In genomic region chr12:97637770-97638169, GRCh38 we compare ENCODE assay signal across 20 cellular contexts.
"Had no signal": no experiment of that assay in that cellular context is flagged by ENCODE, and none has a peak within 500 bp of the region (broad histone marks: within the 10 kb centered on the region; RNA-seq: fewer than 3 reads in every experiment).

No MANE protein-coding gene starts in this region.

- DNase-seq: activated CD4-positive, alpha-beta T cell treated with anti-CD3 and anti-CD28 coated beads for 4 hours; activated CD8-positive, alpha-beta T cell treated with anti-CD3 and anti-CD28 coated beads for 36 hours; activated effector memory CD4-positive, alpha-beta T cell treated with anti-CD3 and anti-CD28 coated beads, Interleukin-2, amount 50 U/mL, for 16 hours; activated T-cell treated with anti-CD3 and anti-CD28 coated beads, Interleukin-2, amount 50 U/mL, for 4 hours; amygdala; cortex of kidney; effector memory CD8-positive, alpha-beta T cell; foreskin melanocyte; naive thymus-derived CD4-positive, alpha-beta T cell; posterior cingulate gyrus; stimulated activated CD4-positive, alpha-beta T cell treated with anti-CD3 and anti-CD28 coated beads, Interleukin-15, amount 100 ng/mL, for 24 hours; stimulated activated CD4-positive, alpha-beta T cell treated with anti-CD3 and anti-CD28 coated beads, Interleukin-4, amount 100 ng/mL, for 1 hour; stimulated activated naive CD4-positive, alpha-beta T cell; substantia nigra; T-helper 17 cell; transverse colon had no signal

- H3K9me3 ChIP-seq: right atrium auricular region, transverse colon had no signal

- H3K27me3 ChIP-seq: right atrium auricular region, transverse colon had no signal

- H3K36me3 ChIP-seq: right atrium auricular region, transverse colon had no signal

- H3K4me3 ChIP-seq: right atrium auricular region, transverse colon had no signal

- ATAC-seq: activated CD8-positive, alpha-beta T cell treated with anti-CD3 and anti-CD28 coated beads for 36 hours; activated T-cell treated with anti-CD3 and anti-CD28 coated beads, Interleukin-2, amount 50 U/mL, for 4 hours; effector memory CD8-positive, alpha-beta T cell; left lobe of liver; naive thymus-derived CD4-positive, alpha-beta T cell; T-helper 17 cell; WTC11 had no signal

- H3K27ac ChIP-seq: epithelial cell of prostate, right atrium auricular region, transverse colon had no signal

- H3K4me1 ChIP-seq: right atrium auricular region, transverse colon had no signal
